ENCODE assay signal across 10 cellular contexts in the genomic region with DNA sequence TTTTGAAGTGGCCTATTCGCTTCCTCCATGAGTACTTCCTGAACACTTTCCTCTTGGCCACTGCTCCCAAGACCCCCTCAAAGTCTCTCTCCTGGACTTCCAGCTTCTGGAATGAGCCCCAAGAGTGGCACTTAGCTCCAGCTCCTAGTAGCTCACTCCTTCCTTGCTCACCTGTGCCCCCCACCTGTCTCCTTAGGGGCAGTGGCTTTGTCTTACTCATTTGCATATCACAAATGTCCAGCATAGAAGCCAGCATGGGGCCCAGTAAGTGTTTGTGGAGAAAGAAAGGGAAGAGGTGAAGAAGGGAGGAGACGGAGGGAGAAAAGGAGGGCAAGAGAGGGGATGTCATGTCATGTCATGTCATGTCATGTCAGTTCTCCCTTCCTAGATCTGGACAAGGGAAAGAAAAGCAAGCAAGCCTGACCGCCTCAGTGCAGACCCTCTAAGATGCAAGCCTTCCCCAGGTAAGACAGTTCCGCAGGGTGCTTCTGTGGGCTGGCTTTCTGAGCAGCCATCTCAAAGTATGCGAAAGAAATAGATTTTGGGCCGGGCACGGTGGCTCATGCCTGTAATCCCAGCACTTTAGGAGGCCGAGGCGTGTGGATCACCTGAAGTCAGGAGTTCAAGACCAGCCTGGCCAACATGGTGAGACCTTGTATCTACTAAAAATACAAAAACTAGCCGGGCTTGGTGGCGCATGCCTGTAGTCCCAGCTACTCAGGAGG. TPM values are rescaled to one million over a fixed set of nuclear protein-coding genes. Genes with fewer than 3 reads are reported as not detected.
A peak's percentile ranks its signal among the peaks of the same experiment; 100 is the strongest.
DNase-seq lines count a peak whose midpoint lies in the region; ATAC-seq, FAIRE-seq and TF ChIP-seq lines count a peak whose summit lies in the region.
"Had no signal": no experiment of that assay in that cellular context is flagged by ENCODE, and none has a peak within 500 bp of the region (broad histone marks: within the 10 kb centered on the region; RNA-seq: fewer than 3 reads in every experiment).

No MANE protein-coding gene starts in this region.

- no peak overlapping the region for H3K27ac ChIP-seq in HepG2 (ENCODE audit: extremely low read length, insufficient read depth, low read length)
- peak overlapping the region in 1 of 3 donors; percentile 98 for H3K27ac ChIP-seq in right lobe of liver

- TF ChIP-seq RAD21 in HepG2 (CRISPR knock-in tag; IDR thresholded peaks at IDR 0.05): no peak

- no peaks in the 10 kb centered on the region for H3K36me3 ChIP-seq in HepG2 (replicated peaks in 1 of 2; ENCODE audit: control insufficient read depth in 1 of 2, insufficient read depth in 2 of 2, low read length in 2 of 2)
- H3K36me3 ChIP-seq in right lobe of liver: no peaks in the 10 kb centered on the region

- TF ChIP-seq POLR2A in HepG2 (IDR thresholded peaks at IDR 0.05; ENCODE audit: insufficient read depth in 1 of 2, low read depth in 2 of 2, low read length in 2 of 2): no peak
- no peak for TF ChIP-seq POLR2A in right lobe of liver (IDR thresholded peaks at IDR 0.05)

- 0 out of 2 replicates have a peak overlapping the region, but pooled peaks have one; percentile 12 for H3K4me2 ChIP-seq in HepG2 (ENCODE audit: low read depth, low read length)

- ATAC-seq in HepG2: no peak
- ATAC-seq in right lobe of liver: no peak
- no peak for ATAC-seq in activated naive CD8-positive, alpha-beta T cell treated with anti-CD3 and anti-CD28 coated beads, Interleukin-2, amount 50 U/mL, for 24 hours
- no peak for ATAC-seq in natural killer cell
- no peak for ATAC-seq in HG02852 (IDR thresholded peaks at IDR 0.05; ENCODE audit: unreplicated experiment)
- ATAC-seq in GM19324 (IDR thresholded peaks at IDR 0.05; ENCODE audit: low FRiP score, unreplicated experiment): no peak

- H3K9me3 Mint-ChIP-seq in activated naive CD8-positive, alpha-beta T cell treated with anti-CD3 and anti-CD28 coated beads, Interleukin-2, amount 50 U/mL, for 24 hours: peaks cover 4% of the 10 kb centered on the region
- H3K9me3 Mint-ChIP-seq in natural killer cell: no peaks in the 10 kb centered on the region

- WGBS in HepG2 (ENCODE audit: low lambda C conversion rate): 69% methylated on average over 11 of the region's 11 CpGs
- 95% methylated on average over 6 of the region's 11 CpGs for WGBS in right lobe of liver (ENCODE audit: insufficient coverage, low coverage, low lambda C conversion rate, missing lambda C conversion rate)

- TF ChIP-seq CTCF in HepG2 (CRISPR knock-in tag; IDR thresholded peaks at IDR 0.05): no peak
- no peak for TF ChIP-seq CTCF in right lobe of liver (IDR thresholded peaks at IDR 0.05)
- no peak for TF ChIP-seq CTCF in natural killer cell (IDR thresholded peaks at IDR 0.05)

- peak overlapping the region; percentile 76 for H3K4me3 Mint-ChIP-seq in activated naive CD8-positive, alpha-beta T cell treated with anti-CD3 and anti-CD28 coated beads, Interleukin-2, amount 50 U/mL, for 24 hours
- peak overlapping the region; percentile 93 for H3K4me3 Mint-ChIP-seq in natural killer cell

- in situ Hi-C loops in HepG2 (cut with HindIII; ENCODE audit: extremely low pct_ligation_motif_present, low pct_unique_long_range_greater_than_20kb): no loop called here

- H3K27me3 Mint-ChIP-seq in activated naive CD8-positive, alpha-beta T cell treated with anti-CD3 and anti-CD28 coated beads, Interleukin-2, amount 50 U/mL, for 24 hours: no peaks in the 10 kb centered on the region
- peaks cover under 1 to 1% of the 10 kb centered on the region in 2 donors for H3K27me3 Mint-ChIP-seq in natural killer cell (ENCODE audit: low read depth in 2 of 2)

- H3K27me3 ChIP-seq in HepG2 (ENCODE audit: control insufficient read depth in 1 of 2, insufficient read depth in 2 of 2, low read length in 2 of 2) (no peaks in the 10 kb centered on the region; a peak in 1 of 5 replicates), right lobe of liver (no peaks in the 10 kb centered on the region)

- CTCF ChIA-PET in HepG2 (lab: Yijun Ruan, JAX; ENCODE audit: low intra/inter-chr PET ratio, low total read pairs): no interaction called here

- no peak for FAIRE-seq in HepG2 (lab: Jason Lieb, UNC)
- FAIRE-seq: bronchial epithelial cell, K562 had no signal

- DNase-seq in HepG2 (ENCODE audit: low spot score) (no peak), right lobe of liver (no peak), natural killer cell (no peak), nucleus accumbens (lab: John Stamatoyannopoulos, UW) (no peak)
- no peak for DNase-seq in activated naive CD8-positive, alpha-beta T cell treated with anti-CD3 and anti-CD28 coated beads, Interleukin-2, amount 50 U/mL, for 24 hours
- DNase-seq in stimulated activated CD4-positive, alpha-beta T cell treated with anti-CD3 and anti-CD28 coated beads, Interleukin-4, amount 100 ng/mL, for 24 hours: no peak

- H4K20me1 ChIP-seq in HepG2 (ENCODE audit: insufficient read depth, low read length): no peaks in the 10 kb centered on the region

- no peak overlapping the region for H3K9ac ChIP-seq in HepG2 (ENCODE audit: insufficient read depth, low read depth, low read length)

- H3K4me3 ChIP-seq in HepG2 (replicated peaks in 1 of 3; ENCODE audit: insufficient read depth in 1 of 3, low read depth in 2 of 3, low read length in 3 of 3) (no peak overlapping the region; a peak in 1 of 6 replicates), right lobe of liver (no peak overlapping the region)

- H3K4me1 ChIP-seq in HepG2 (ENCODE audit: insufficient read depth, low read length) (peaks cover 12% of the 10 kb centered on the region), right lobe of liver (peaks cover 0 to 5% (median 0%) of the 10 kb centered on the region in 4 donors)

- intact Hi-C loops in HepG2 (cut with micrococcal nuclease; ENCODE audit: unreplicated experiment) (loop anchor here (5.0 kb wide), 1 partner anchor 52 kb away; no protein-coding TSS in a partner anchor), right lobe of liver (cut with DNase I) (no loop called here), natural killer cell (cut with micrococcal nuclease) (loop anchor here (10.0 kb wide), 1 partner anchor 1186 kb away; no protein-coding TSS in a partner anchor)

- no peaks in the 10 kb centered on the region for H3K79me2 ChIP-seq in HepG2 (ENCODE audit: insufficient read depth, low read length)

- H3K4me1 Mint-ChIP-seq in activated naive CD8-positive, alpha-beta T cell treated with anti-CD3 and anti-CD28 coated beads, Interleukin-2, amount 50 U/mL, for 24 hours: peaks cover 25% of the 10 kb centered on the region
- H3K4me1 Mint-ChIP-seq in natural killer cell: peaks cover 6 to 22% of the 10 kb centered on the region in 2 donors

- no TSS peak for BruUV-seq in HepG2 (replicated peaks; lab: Mats Ljungman, UMichigan)

- no peaks in the 10 kb centered on the region for H3K36me3 Mint-ChIP-seq in activated naive CD8-positive, alpha-beta T cell treated with anti-CD3 and anti-CD28 coated beads, Interleukin-2, amount 50 U/mL, for 24 hours (ENCODE audit: low read depth)
- H3K36me3 Mint-ChIP-seq in natural killer cell: no peaks in the 10 kb centered on the region

- TF ChIP-seq EP300 in HepG2 (IDR thresholded peaks at IDR 0.05; ENCODE audit: low read depth in 2 of 2, low read length in 2 of 2): no peak
- no peak for TF ChIP-seq EP300 in HepG2 (CRISPR knock-in tag; IDR thresholded peaks at IDR 0.05; ENCODE audit: borderline replicate concordance)

- H3K9me3 ChIP-seq in HepG2 (ENCODE audit: low read length) (no peaks in the 10 kb centered on the region), right lobe of liver (no peaks in the 10 kb centered on the region)

- POLR2A ChIA-PET in HepG2 (lab: Yijun Ruan, JAX): interaction anchor here (1.5 to 1.9 kb wide), 2 partner anchors 49 to 97 kb away, joined by 4 to 8 read pairs; no protein-coding TSS in a partner anchor

- H2AFZ ChIP-seq in HepG2 (ENCODE audit: low read length): no peak overlapping the region

- H3K27ac Mint-ChIP-seq in activated naive CD8-positive, alpha-beta T cell treated with anti-CD3 and anti-CD28 coated beads, Interleukin-2, amount 50 U/mL, for 24 hours: no peak overlapping the region
- H3K27ac Mint-ChIP-seq in natural killer cell: peak overlapping the region; percentile 71 to 89

RNA-seq across cellular contexts. Expression of a gene that starts 6.9 kb away (rescaled TPM):
- total RNA-seq in HepG2 (2016; rRNA removed; fragmentation: Illumina TruSeq; extraction: Trizol) (5.8 and 6.5 TPM in 2 replicates), right lobe of liver (10 to 100 TPM in 4 of 6 experiments, 1 to 10 TPM in 2; 6.1 to 25.4 (median 10.5) TPM), natural killer cell (10 to 100 TPM; 22.7 to 67.0 (median 60.6) TPM)
- total RNA-seq in HepG2 (2016; cell fraction: cytosol; rRNA removed; fragmentation: Illumina TruSeq; extraction: Trizol; ENCODE audit: low read depth): 0.91 and 1.5 TPM in 2 replicates
- total RNA-seq in HepG2 (2016; cell fraction: insoluble cytoplasmic fraction; rRNA removed; fragmentation: Illumina TruSeq; extraction: Trizol): 4.7 and 6.3 TPM in 2 replicates
- total RNA-seq in HepG2 (2016; cell fraction: membrane; rRNA removed; fragmentation: Illumina TruSeq; extraction: Trizol): 2.0 and 2.5 TPM in 2 replicates
- 5.1 and 6.0 TPM in 2 replicates for total RNA-seq in HepG2 (2016; cell fraction: nucleus; rRNA removed; fragmentation: Illumina TruSeq; extraction: Trizol)
- polyA plus RNA-seq in HepG2 (2011; rRNA removed): 2.6 and 4.1 TPM in 2 replicates
- 1.9 and 3.3 TPM in 2 replicates for polyA plus RNA-seq in HepG2 (2011; cell fraction: cytosol; rRNA removed)
- 10.6 and 13.3 TPM in 2 replicates for polyA plus RNA-seq in HepG2 (2011; cell fraction: nucleus; rRNA removed)
- 3.1 and 3.2 TPM in 2 replicates for polyA plus RNA-seq in HepG2 (2012)
- polyA plus RNA-seq in HepG2 (2016; cell fraction: cytosol; fragmentation: Illumina TruSeq; extraction: Trizol; ENCODE audit: low read depth): 0.67 and 0.69 TPM in 2 replicates
- polyA plus RNA-seq in HepG2 (2016; cell fraction: insoluble cytoplasmic fraction; fragmentation: Illumina TruSeq; extraction: Trizol; ENCODE audit: low read depth): 4.3 and 4.6 TPM in 2 replicates
- polyA plus RNA-seq in HepG2 (2016; cell fraction: membrane; fragmentation: Illumina TruSeq; extraction: Trizol; ENCODE audit: low read depth): 1.1 and 1.5 TPM in 2 replicates
- polyA plus RNA-seq in HepG2 (2016; cell fraction: nucleus; fragmentation: Illumina TruSeq; extraction: Trizol; ENCODE audit: insufficient read depth, low read depth): 6.6 and 7.4 TPM in 2 replicates
- polyA minus RNA-seq in HepG2 (2011; rRNA and poly(A)+ RNA removed; ENCODE audit: low replicate concordance): 6.7 and 7.0 TPM in 2 replicates
- polyA minus RNA-seq in HepG2 (2011; cell fraction: cytosol; rRNA and poly(A)+ RNA removed): 2.9 and 4.3 TPM in 2 replicates
- polyA minus RNA-seq in HepG2 (2011; cell fraction: nucleus; rRNA and poly(A)+ RNA removed): 8.6 and 13.1 TPM in 2 replicates

RNA-seq across cellular contexts. Expression of a gene that starts 57.3 kb away (rescaled TPM):
- total RNA-seq in HepG2 (2016; rRNA removed; fragmentation: Illumina TruSeq; extraction: Trizol) (35.7 and 46.9 TPM in 2 replicates), right lobe of liver (1 to 10 TPM in 4 of 6 experiments, under 1 TPM in 2; 0.49 to 1.9 (median 1.5) TPM), natural killer cell (10 to 100 TPM; 37.9 to 73.9 (median 42.6) TPM)
- 13.1 and 13.9 TPM in 2 replicates for total RNA-seq in HepG2 (2016; cell fraction: cytosol; rRNA removed; fragmentation: Illumina TruSeq; extraction: Trizol; ENCODE audit: low read depth)
- 36.0 and 40.4 TPM in 2 replicates for total RNA-seq in HepG2 (2016; cell fraction: insoluble cytoplasmic fraction; rRNA removed; fragmentation: Illumina TruSeq; extraction: Trizol)
- total RNA-seq in HepG2 (2016; cell fraction: membrane; rRNA removed; fragmentation: Illumina TruSeq; extraction: Trizol): 49.7 and 53.9 TPM in 2 replicates
- 22.1 and 28.5 TPM in 2 replicates for total RNA-seq in HepG2 (2016; cell fraction: nucleus; rRNA removed; fragmentation: Illumina TruSeq; extraction: Trizol)
- polyA plus RNA-seq in HepG2 (2011; rRNA removed): 24.0 and 26.3 TPM in 2 replicates
- 19.7 and 23.1 TPM in 2 replicates for polyA plus RNA-seq in HepG2 (2011; cell fraction: cytosol; rRNA removed)
- polyA plus RNA-seq in HepG2 (2011; cell fraction: nucleus; rRNA removed): 20.8 and 25.8 TPM in 2 replicates
- polyA plus RNA-seq in HepG2 (2012): 21.5 and 22.7 TPM in 2 replicates
- polyA plus RNA-seq in HepG2 (2016; cell fraction: cytosol; fragmentation: Illumina TruSeq; extraction: Trizol; ENCODE audit: low read depth): 15.4 and 17.8 TPM in 2 replicates
- polyA plus RNA-seq in HepG2 (2016; cell fraction: insoluble cytoplasmic fraction; fragmentation: Illumina TruSeq; extraction: Trizol; ENCODE audit: low read depth): 34.6 and 40.6 TPM in 2 replicates
- 37.5 and 39.1 TPM in 2 replicates for polyA plus RNA-seq in HepG2 (2016; cell fraction: membrane; fragmentation: Illumina TruSeq; extraction: Trizol; ENCODE audit: low read depth)
- polyA plus RNA-seq in HepG2 (2016; cell fraction: nucleus; fragmentation: Illumina TruSeq; extraction: Trizol; ENCODE audit: insufficient read depth, low read depth): 26.6 and 29.1 TPM in 2 replicates
- polyA minus RNA-seq in HepG2 (2011; rRNA and poly(A)+ RNA removed; ENCODE audit: low replicate concordance): 0.21 and 25.1 TPM in 2 replicates
- polyA minus RNA-seq in HepG2 (2011; cell fraction: cytosol; rRNA and poly(A)+ RNA removed): 15.5 and 16.9 TPM in 2 replicates
- 45.6 and 52.1 TPM in 2 replicates for polyA minus RNA-seq in HepG2 (2011; cell fraction: nucleus; rRNA and poly(A)+ RNA removed)

Comparison
In these comparisons a context has a peak if more than half of its experiments do, and no peak if none do; other contexts are left out.
1. RNA of a gene that starts 57.3 kb away (total RNA-seq): 37.9 to 73.9 TPM in natural killer cell and 13.1 to 53.9 TPM in HepG2; 0.49 to 1.9 TPM in right lobe of liver; every median in the first group is over 4 times any median in the second.
2. intact Hi-C loops: an anchor here in HepG2 (5.0 kb wide) and natural killer cell (10.0 kb wide); none called in right lobe of liver.